In the genomic region with DNA sequence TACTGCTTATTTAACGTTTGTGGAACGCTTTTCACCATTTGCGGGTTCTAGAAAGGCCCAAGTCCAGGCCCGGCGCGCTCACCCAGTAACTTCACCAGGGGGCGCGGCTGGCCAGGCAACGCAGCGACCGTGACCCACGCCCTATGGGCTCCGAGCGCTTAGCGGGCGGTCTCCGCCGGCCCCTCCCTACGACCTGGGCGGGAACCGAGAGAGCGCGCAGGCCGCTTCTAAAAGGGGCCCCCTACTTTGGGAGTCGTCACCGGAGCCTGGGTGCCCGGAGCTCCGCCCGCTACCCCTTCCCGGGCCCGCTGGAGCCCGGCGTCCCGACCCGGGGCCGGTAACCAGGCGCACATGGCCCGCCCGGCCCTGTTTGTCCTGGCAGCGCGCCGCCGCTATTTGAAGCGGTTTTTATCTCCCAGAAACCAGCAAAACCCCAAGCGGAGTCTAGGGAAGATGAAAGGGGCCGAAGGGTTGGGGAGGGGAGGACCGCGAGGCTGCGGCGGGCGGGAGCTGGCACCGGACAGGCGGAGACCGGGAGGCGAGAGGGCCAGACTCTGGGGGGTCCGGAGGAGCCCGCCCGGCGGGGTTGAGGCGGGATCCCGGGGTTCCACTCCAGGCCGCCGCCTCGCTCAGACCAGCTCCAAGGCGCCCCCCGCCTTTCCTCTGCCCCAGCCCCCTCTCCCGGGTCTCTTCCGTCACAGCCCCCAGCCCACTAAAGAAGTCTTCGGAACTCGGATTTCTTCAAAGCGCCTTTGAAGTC, we compare ENCODE assay signal across 1 cellular context.
TF ChIP-seq lines count a peak whose summit lies in the region.

No MANE protein-coding gene starts in this region.

TF ChIP-seq in HepG2, 621 proteins besides CTCF, POLR2A, EP300 and RAD21 (continued from another document):
- TF ChIP-seq, protein P1, sequence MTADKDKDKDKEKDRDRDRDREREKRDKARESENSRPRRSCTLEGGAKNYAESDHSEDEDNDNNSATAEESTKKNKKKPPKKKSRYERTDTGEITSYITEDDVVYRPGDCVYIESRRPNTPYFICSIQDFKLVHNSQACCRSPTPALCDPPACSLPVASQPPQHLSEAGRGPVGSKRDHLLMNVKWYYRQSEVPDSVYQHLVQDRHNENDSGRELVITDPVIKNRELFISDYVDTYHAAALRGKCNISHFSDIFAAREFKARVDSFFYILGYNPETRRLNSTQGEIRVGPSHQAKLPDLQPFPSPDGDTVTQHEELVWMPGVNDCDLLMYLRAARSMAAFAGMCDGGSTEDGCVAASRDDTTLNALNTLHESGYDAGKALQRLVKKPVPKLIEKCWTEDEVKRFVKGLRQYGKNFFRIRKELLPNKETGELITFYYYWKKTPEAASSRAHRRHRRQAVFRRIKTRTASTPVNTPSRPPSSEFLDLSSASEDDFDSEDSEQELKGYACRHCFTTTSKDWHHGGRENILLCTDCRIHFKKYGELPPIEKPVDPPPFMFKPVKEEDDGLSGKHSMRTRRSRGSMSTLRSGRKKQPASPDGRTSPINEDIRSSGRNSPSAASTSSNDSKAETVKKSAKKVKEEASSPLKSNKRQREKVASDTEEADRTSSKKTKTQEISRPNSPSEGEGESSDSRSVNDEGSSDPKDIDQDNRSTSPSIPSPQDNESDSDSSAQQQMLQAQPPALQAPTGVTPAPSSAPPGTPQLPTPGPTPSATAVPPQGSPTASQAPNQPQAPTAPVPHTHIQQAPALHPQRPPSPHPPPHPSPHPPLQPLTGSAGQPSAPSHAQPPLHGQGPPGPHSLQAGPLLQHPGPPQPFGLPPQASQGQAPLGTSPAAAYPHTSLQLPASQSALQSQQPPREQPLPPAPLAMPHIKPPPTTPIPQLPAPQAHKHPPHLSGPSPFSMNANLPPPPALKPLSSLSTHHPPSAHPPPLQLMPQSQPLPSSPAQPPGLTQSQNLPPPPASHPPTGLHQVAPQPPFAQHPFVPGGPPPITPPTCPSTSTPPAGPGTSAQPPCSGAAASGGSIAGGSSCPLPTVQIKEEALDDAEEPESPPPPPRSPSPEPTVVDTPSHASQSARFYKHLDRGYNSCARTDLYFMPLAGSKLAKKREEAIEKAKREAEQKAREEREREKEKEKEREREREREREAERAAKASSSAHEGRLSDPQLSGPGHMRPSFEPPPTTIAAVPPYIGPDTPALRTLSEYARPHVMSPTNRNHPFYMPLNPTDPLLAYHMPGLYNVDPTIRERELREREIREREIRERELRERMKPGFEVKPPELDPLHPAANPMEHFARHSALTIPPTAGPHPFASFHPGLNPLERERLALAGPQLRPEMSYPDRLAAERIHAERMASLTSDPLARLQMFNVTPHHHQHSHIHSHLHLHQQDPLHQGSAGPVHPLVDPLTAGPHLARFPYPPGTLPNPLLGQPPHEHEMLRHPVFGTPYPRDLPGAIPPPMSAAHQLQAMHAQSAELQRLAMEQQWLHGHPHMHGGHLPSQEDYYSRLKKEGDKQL (CRISPR knock-in tag; IDR thresholded peaks at IDR 0.05; ENCODE audit: low read depth): no peak
- TF ChIP-seq ZSCAN29 (CRISPR knock-in tag; conservative IDR thresholded peaks at IDR 0.05): peak; percentile 93
- peak; percentile 47; the same call in 1 of the 2 replicates for TF ChIP-seq RXRB (CRISPR knock-in tag; IDR thresholded peaks at IDR 0.05; ENCODE audit: borderline replicate concordance)
- peak; percentile 39; the same call in 1 of the 2 replicates for TF ChIP-seq KLF15 (CRISPR knock-in tag; IDR thresholded peaks at IDR 0.05; ENCODE audit: borderline replicate concordance)
- TF ChIP-seq KDM3A (CRISPR knock-in tag; IDR thresholded peaks at IDR 0.05; ENCODE audit: low read depth): peak; percentile 46; the same call in 1 of the 2 replicates
